In the genomic region with DNA sequence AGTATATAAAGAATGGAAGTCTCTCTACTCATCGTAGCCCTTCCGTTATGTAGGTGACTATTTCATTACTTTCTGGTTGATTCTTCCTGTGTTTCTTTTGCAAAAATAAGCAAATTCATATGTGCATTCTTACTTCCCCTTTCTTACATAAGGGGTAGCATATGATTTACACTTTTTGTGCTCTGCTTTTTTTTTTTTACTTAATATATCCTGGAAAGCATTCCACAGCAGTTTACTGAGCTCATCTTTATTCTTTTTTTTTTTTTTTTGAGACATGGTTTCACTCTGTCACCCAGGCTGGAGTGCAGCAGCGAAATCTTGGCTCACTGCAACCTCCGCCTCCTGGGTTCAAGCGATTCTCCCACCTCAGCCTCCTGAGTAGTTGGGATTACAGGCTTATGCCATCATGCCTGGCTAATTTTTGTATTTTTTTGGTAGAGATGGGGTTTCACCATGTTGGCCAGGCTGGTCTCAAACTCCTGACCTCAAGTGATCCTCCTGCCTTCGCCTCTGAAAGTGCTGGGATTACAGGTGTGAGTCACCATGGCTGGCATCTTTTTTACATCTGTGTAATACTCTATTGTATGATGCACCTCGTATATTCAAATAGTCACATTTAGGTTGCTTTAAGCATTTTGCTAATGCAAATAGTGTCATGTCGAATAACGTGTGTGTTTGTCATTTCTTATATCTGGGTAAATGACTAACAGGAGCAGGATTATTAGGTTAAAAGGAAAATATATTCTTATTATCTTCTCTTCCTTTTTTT, we compare ENCODE assay signal across 9 cellular contexts. TPM values are rescaled to one million over a fixed set of nuclear protein-coding genes. Genes with fewer than 3 reads are reported as not detected.
DNase-seq lines count a peak whose midpoint lies in the region; ATAC-seq and TF ChIP-seq lines count a peak whose summit lies in the region.
"Had no signal": no experiment of that assay in that cellular context is flagged by ENCODE, and none has a peak within 500 bp of the region (broad histone marks: within the 10 kb centered on the region; RNA-seq: fewer than 3 reads in every experiment).

No MANE protein-coding gene starts in this region.

- TF ChIP-seq CTCF in type B pancreatic cell (conservative IDR thresholded peaks at IDR 0.05) (no peak), ascending aorta (IDR thresholded peaks at IDR 0.05) (no peak)

- no peaks in the 10 kb centered on the region for H3K9me3 Mint-ChIP-seq in type B pancreatic cell
- H3K9me3 Mint-ChIP-seq: activated CD4-positive, alpha-beta T cell treated with anti-CD3 and anti-CD28 coated beads, Interleukin-2, amount 10 ng/mL, durations not matched to agents 24 days and 14 days had no signal

- peak; percentile 8 for DNase-seq in inferior parietal cortex (ENCODE audit: extremely low spot score)
- DNase-seq in type B pancreatic cell (ENCODE audit: extremely low spot score, unreplicated experiment): no peak
- DNase-seq in ascending aorta (ENCODE audit: low spot score in 2 of 2): no peak
- no peak for DNase-seq in stimulated activated CD4-positive, alpha-beta T cell treated with anti-CD3 and anti-CD28 coated beads, Interleukin-15, amount 100 ng/mL, for 24 hours
- no peak for DNase-seq in activated CD4-positive, alpha-beta T cell treated with anti-CD3 and anti-CD28 coated beads for 48 hours
- DNase-seq: activated CD4-positive, alpha-beta T cell treated with anti-CD3 and anti-CD28 coated beads, Interleukin-2, amount 10 ng/mL, durations not matched to agents 24 days and 14 days had no signal

- intact Hi-C loops in ascending aorta (cut with DNase I): no loop called here

- H3K9me3 ChIP-seq in ascending aorta: no peaks in the 10 kb centered on the region

- H3K36me3 Mint-ChIP-seq in type B pancreatic cell: no peaks in the 10 kb centered on the region

- H3K27ac ChIP-seq in ascending aorta: no peak overlapping the region

- H3K4me1 Mint-ChIP-seq in type B pancreatic cell (ENCODE audit: unreplicated experiment): no peaks in the 10 kb centered on the region

- H3K36me3 ChIP-seq in ascending aorta: no peaks in the 10 kb centered on the region

- H3K27ac Mint-ChIP-seq in type B pancreatic cell: no peak overlapping the region
- H3K27ac Mint-ChIP-seq: activated CD4-positive, alpha-beta T cell treated with anti-CD3 and anti-CD28 coated beads, Interleukin-2, amount 10 ng/mL, durations not matched to agents 24 days and 14 days had no signal

- peak; percentile 26 for ATAC-seq in GM18870 (IDR thresholded peaks at IDR 0.05; ENCODE audit: unreplicated experiment)
- ATAC-seq in GM21825 (IDR thresholded peaks at IDR 0.05; ENCODE audit: unreplicated experiment): peak; percentile 40
- peak; percentile 11 for ATAC-seq in HG03521 (IDR thresholded peaks at IDR 0.05; ENCODE audit: unreplicated experiment)

- H3K4me3 Mint-ChIP-seq in type B pancreatic cell: no peak overlapping the region
- H3K4me3 Mint-ChIP-seq: activated CD4-positive, alpha-beta T cell treated with anti-CD3 and anti-CD28 coated beads, Interleukin-2, amount 10 ng/mL, durations not matched to agents 24 days and 14 days had no signal

- H3K27me3 Mint-ChIP-seq in type B pancreatic cell: no peaks in the 10 kb centered on the region

- H3K4me1 ChIP-seq in ascending aorta: no peaks in the 10 kb centered on the region

- no peak overlapping the region for H3K4me3 ChIP-seq in ascending aorta

- no peaks in the 10 kb centered on the region for H3K27me3 ChIP-seq in ascending aorta

RNA-seq across cellular contexts. Expression of gene SCAMP5, which starts 13.1 kb away (rescaled TPM):
- total RNA-seq in type B pancreatic cell (ENCODE audit: low replicate concordance): 38.1 and 41.8 TPM in 2 replicates
- 0.43 TPM for total RNA-seq in ascending aorta

RNA-seq across cellular contexts. Expression of gene PPCDC, which starts 15.0 kb away (rescaled TPM):
- total RNA-seq in type B pancreatic cell (ENCODE audit: low replicate concordance) (19.1 and 23.6 TPM in 2 replicates), ascending aorta (8.9 TPM)

RNA-seq across cellular contexts. Expression of gene RPP25, which starts 51.9 kb away (rescaled TPM):
- 9.9 and 11.3 TPM in 2 replicates for total RNA-seq in type B pancreatic cell (ENCODE audit: low replicate concordance)
- total RNA-seq in ascending aorta: 28.4 TPM

Comparison
In these comparisons a context has a peak if more than half of its experiments do, and no peak if none do; other contexts are left out.
1. RNA of gene SCAMP5, which starts 13.1 kb away (total RNA-seq): 38.1 to 41.8 TPM in type B pancreatic cell; 0.43 TPM in ascending aorta (single experiment); every median in the first group is over 10 times any median in the second.
2. Peak in every context shown above with its lines, with median percentiles within 50 percentile points of each other: ATAC-seq.